Comparison of ENCODE assay signal across 13 cellular contexts in the genomic region with DNA sequence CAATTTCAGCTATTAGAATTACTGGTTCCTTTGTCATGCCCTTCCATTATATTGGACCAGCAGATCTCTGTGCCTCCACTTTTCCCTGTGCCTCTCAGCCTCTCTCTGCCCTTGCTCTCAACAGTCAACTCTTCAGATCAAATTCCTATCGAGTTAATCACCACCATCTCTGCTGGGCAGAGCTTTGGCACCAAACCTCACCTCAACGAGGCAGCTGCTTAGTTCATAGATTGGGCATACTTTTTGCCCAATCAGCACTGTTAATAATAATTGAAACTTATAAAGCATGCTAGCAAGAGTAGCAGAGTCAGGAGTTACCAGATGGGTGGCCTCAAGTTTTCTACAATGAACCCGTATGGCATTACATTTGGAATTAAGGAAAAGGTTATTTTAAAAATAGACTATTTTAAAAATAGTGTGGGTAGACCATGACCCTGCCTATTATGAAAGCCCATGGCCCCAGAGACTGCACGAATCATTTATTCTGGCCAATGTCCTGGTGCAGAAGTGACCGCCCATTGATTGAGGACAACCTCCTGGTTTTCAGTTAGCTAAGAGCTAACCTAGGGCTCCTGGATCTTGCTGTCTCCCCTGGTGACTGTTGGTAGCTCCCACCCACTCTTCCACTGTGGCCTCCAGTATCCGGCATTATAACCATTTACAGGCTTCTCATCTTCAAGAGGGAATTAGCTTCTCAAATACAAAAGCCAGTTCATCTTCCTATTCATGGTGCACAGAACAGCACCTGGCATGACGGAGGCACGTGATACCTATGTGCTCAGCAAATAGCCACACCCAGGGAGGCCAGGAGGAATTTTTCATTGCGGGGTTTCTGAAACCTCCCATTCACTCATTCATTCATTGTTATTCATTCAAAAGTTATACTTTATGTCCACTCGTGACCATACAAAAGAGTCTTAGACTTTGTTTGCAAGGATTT.
DNase-seq lines count a peak whose midpoint lies in the region; ATAC-seq and TF ChIP-seq lines count a peak whose summit lies in the region.
"Had no signal": no experiment of that assay in that cellular context is flagged by ENCODE, and none has a peak within 500 bp of the region (broad histone marks: within the 10 kb centered on the region; RNA-seq: fewer than 3 reads in every experiment).

No MANE protein-coding gene starts in this region.

- in situ Hi-C loops in ACHN (cut with HindIII; ENCODE audit: low pct_ligation_motif_present, low pct_unique_long_range_greater_than_20kb, low sequenced_read_pairs) = no loop called here

- CTCF ChIA-PET in RWPE1 (lab: Yijun Ruan, JAX) = interaction anchor here (0.5 kb wide), 1 partner anchor 120 kb away, joined by 9 read pairs; no protein-coding TSS in a partner anchor

- DNase-seq in ACHN (peak; percentile 81), GM03348 (ENCODE audit: low spot score) (peak; percentile 9), RWPE1 (ENCODE audit: low spot score) (peak; percentile 47), fibroblast of the aortic adventitia (ENCODE audit: low read depth) (peak; percentile 31), SIG-M5 (lab: John Stamatoyannopoulos, UW) (no peak), NCI-H524 (lab: John Stamatoyannopoulos, UW) (no peak), NCI-H1694 (lab: John Stamatoyannopoulos, UW) (no peak)
- DNase-seq: activated gamma-delta T cell; brain microvascular endothelial cell; foreskin melanocyte; NCI-H2107; stimulated activated CD4-positive, alpha-beta T cell treated with anti-CD3 and anti-CD28 coated beads, Interleukin-12 subunit alpha, Interleukin-12 subunit beta, amount 100 ng/mL, for 4 hours had no signal

- ATAC-seq in GM18517 (IDR thresholded peaks at IDR 0.05; ENCODE audit: unreplicated experiment) = no peak

- TF ChIP-seq CTCF in RWPE1 (conservative IDR thresholded peaks at IDR 0.05; ENCODE audit: low read depth) = no peak
- no peak for TF ChIP-seq CTCF in fibroblast of the aortic adventitia (IDR thresholded peaks at IDR 0.05; ENCODE audit: insufficient read depth, low read length)

- POLR2A ChIA-PET in RWPE1 (lab: Yijun Ruan, JAX; ENCODE audit: low non-redundant PET) = no interaction called here

- no peak overlapping the region for H3K4me3 ChIP-seq in fibroblast of the aortic adventitia (ENCODE audit: low read depth, low read length)

- H3K27ac ChIP-seq in RWPE1 = no peak overlapping the region
- H3K27ac ChIP-seq: brain microvascular endothelial cell had no signal

Comparison
In these comparisons a context has a peak if more than half of its experiments do, and no peak if none do; other contexts are left out.
1. DNase-seq: peak in ACHN (single experiment), GM03348 (single experiment), RWPE1 (single experiment) and fibroblast of the aortic adventitia (single experiment); none in SIG-M5 (single experiment), NCI-H524 (0 of 2) and NCI-H1694 (single experiment).